Comparison of ENCODE assay signal across 14 cellular contexts in genomic region chr6:45587229-45588060, GRCh38.
A peak's percentile ranks its signal among the peaks of the same experiment; 100 is the strongest.
DNase-seq lines count a peak whose midpoint lies in the region; ATAC-seq and TF ChIP-seq lines count a peak whose summit lies in the region.
"Had no signal": no experiment of that assay in that cellular context is flagged by ENCODE, and none has a peak within 500 bp of the region (broad histone marks: within the 10 kb centered on the region; RNA-seq: fewer than 3 reads in every experiment).

No MANE protein-coding gene starts in this region.

- no peaks in the 10 kb centered on the region for H3K27me3 Mint-ChIP-seq in activated CD4-positive, alpha-beta T cell treated with anti-CD3 and anti-CD28 coated beads for 36 hours
- H3K27me3 Mint-ChIP-seq in activated CD8-positive, alpha-beta T cell treated with anti-CD3 and anti-CD28 coated beads, Interleukin-2, amount 10 ng/mL, durations not matched to agents 7 days and 5 days (ENCODE audit: low read depth), result peaks cover 1% of the 10 kb centered on the region
- no peaks in the 10 kb centered on the region for H3K27me3 Mint-ChIP-seq in osteocyte (ENCODE audit: unreplicated experiment)

- no peak overlapping the region for H3K4me3 Mint-ChIP-seq in activated CD4-positive, alpha-beta T cell treated with anti-CD3 and anti-CD28 coated beads for 36 hours
- H3K4me3 Mint-ChIP-seq in activated CD8-positive, alpha-beta T cell treated with anti-CD3 and anti-CD28 coated beads, Interleukin-2, amount 10 ng/mL, durations not matched to agents 7 days and 5 days, result no peak overlapping the region
- H3K4me3 Mint-ChIP-seq in osteocyte (ENCODE audit: unreplicated experiment), result no peak overlapping the region
- H3K4me3 Mint-ChIP-seq: CD14-positive monocyte, neural crest cell had no signal

- in situ Hi-C loops in KBM-7 (cut with MboI; ENCODE audit: low pct_unique_long_range_greater_than_20kb, low sequenced_read_pairs), result no loop called here

- no peak for TF ChIP-seq CTCF in osteocyte (IDR thresholded peaks at IDR 0.05)

- DNase-seq in activated CD4-positive, alpha-beta T cell treated with anti-CD3 and anti-CD28 coated beads for 36 hours, result peak; percentile 25
- DNase-seq in activated CD4-positive, alpha-beta T cell treated with anti-CD3 and anti-CD28 coated beads for 4 hours, result no peak
- peak; percentile 8 for DNase-seq in KBM-7
- peak; percentile 14 for DNase-seq in activated CD8-positive, alpha-beta T cell treated with anti-CD3 and anti-CD28 coated beads, Interleukin-2, amount 10 ng/mL, durations not matched to agents 7 days and 5 days
- DNase-seq in myocyte (ENCODE audit: low read depth), result peak; percentile 61
- no peak for DNase-seq in osteocyte (ENCODE audit: extremely low spot score, unreplicated experiment)
- DNase-seq in D341Med (ENCODE audit: low spot score), result no peak
- DNase-seq: lower lobe of right lung, NCI-H1048, NCI-H69 had no signal

- ATAC-seq in activated CD4-positive, alpha-beta T cell treated with anti-CD3 and anti-CD28 coated beads for 36 hours, result peak; percentile 4
- no peak for ATAC-seq in activated CD8-positive, alpha-beta T cell treated with anti-CD3 and anti-CD28 coated beads, Interleukin-2, amount 10 ng/mL, durations not matched to agents 7 days and 5 days
- no peak for ATAC-seq in HG03342 (IDR thresholded peaks at IDR 0.05; ENCODE audit: unreplicated experiment)
- ATAC-seq: A549 had no signal

- intact Hi-C loops in activated CD4-positive, alpha-beta T cell treated with anti-CD3 and anti-CD28 coated beads for 36 hours (cut with DNase I, micrococcal nuclease), result loop anchor here (1.0 to 5.0 kb wide), 3 partner anchors 28 to 125 kb away; no protein-coding TSS in a partner anchor

- CTCF ChIA-PET in activated CD4-positive, alpha-beta T cell treated with anti-CD3 and anti-CD28 coated beads for 36 hours (lab: Charles Lee), result interaction anchor here (0.8 to 1.2 kb wide), 3 partner anchors 9 to 151 kb away, joined by 3 to 4 read pairs (median 3); no protein-coding TSS in a partner anchor
- CTCF ChIA-PET in activated CD8-positive, alpha-beta T cell treated with anti-CD3 and anti-CD28 coated beads, Interleukin-2, amount 10 ng/mL, durations not matched to agents 7 days and 5 days (lab: Charles Lee), result interaction anchor here (1.1 to 1.6 kb wide), 3 partner anchors 10 to 151 kb away, joined by 3 to 5 read pairs (median 3); no protein-coding TSS in a partner anchor

- H3K36me3 Mint-ChIP-seq in activated CD4-positive, alpha-beta T cell treated with anti-CD3 and anti-CD28 coated beads for 36 hours (ENCODE audit: low read depth), result no peaks in the 10 kb centered on the region
- peaks cover 4% of the 10 kb centered on the region for H3K36me3 Mint-ChIP-seq in activated CD8-positive, alpha-beta T cell treated with anti-CD3 and anti-CD28 coated beads, Interleukin-2, amount 10 ng/mL, durations not matched to agents 7 days and 5 days (ENCODE audit: low read depth)
- peaks cover 4% of the 10 kb centered on the region for H3K36me3 Mint-ChIP-seq in osteocyte (ENCODE audit: unreplicated experiment)
- H3K36me3 Mint-ChIP-seq: CD14-positive monocyte had no signal

- H3K9me3 Mint-ChIP-seq in activated CD4-positive, alpha-beta T cell treated with anti-CD3 and anti-CD28 coated beads for 36 hours (ENCODE audit: low read depth), result no peaks in the 10 kb centered on the region
- peaks cover 3% of the 10 kb centered on the region for H3K9me3 Mint-ChIP-seq in activated CD8-positive, alpha-beta T cell treated with anti-CD3 and anti-CD28 coated beads, Interleukin-2, amount 10 ng/mL, durations not matched to agents 7 days and 5 days (ENCODE audit: insufficient read depth)
- no peaks in the 10 kb centered on the region for H3K9me3 Mint-ChIP-seq in osteocyte (ENCODE audit: unreplicated experiment)
- H3K9me3 Mint-ChIP-seq: neural crest cell had no signal

- H3K27ac Mint-ChIP-seq in activated CD4-positive, alpha-beta T cell treated with anti-CD3 and anti-CD28 coated beads for 36 hours, result peak overlapping the region; percentile 55
- H3K27ac Mint-ChIP-seq in activated CD8-positive, alpha-beta T cell treated with anti-CD3 and anti-CD28 coated beads, Interleukin-2, amount 10 ng/mL, durations not matched to agents 7 days and 5 days, result no peak overlapping the region
- H3K27ac Mint-ChIP-seq in osteocyte (ENCODE audit: unreplicated experiment), result no peak overlapping the region
- H3K27ac Mint-ChIP-seq: CD14-positive monocyte had no signal

- H3K4me1 Mint-ChIP-seq in activated CD4-positive, alpha-beta T cell treated with anti-CD3 and anti-CD28 coated beads for 36 hours, result peaks cover 80% of the 10 kb centered on the region
- H3K4me1 Mint-ChIP-seq in activated CD8-positive, alpha-beta T cell treated with anti-CD3 and anti-CD28 coated beads, Interleukin-2, amount 10 ng/mL, durations not matched to agents 7 days and 5 days (ENCODE audit: low read depth), result peaks cover 63% of the 10 kb centered on the region
- peaks cover 27% of the 10 kb centered on the region for H3K4me1 Mint-ChIP-seq in osteocyte (ENCODE audit: unreplicated experiment)

- POLR2A ChIA-PET in activated CD4-positive, alpha-beta T cell treated with anti-CD3 and anti-CD28 coated beads for 36 hours (lab: Charles Lee), result no interaction called here
- POLR2A ChIA-PET in activated CD8-positive, alpha-beta T cell treated with anti-CD3 and anti-CD28 coated beads, Interleukin-2, amount 10 ng/mL, durations not matched to agents 7 days and 5 days (lab: Charles Lee), result interaction anchor here (1.1 kb wide), 1 partner anchor 167 kb away, joined by 3 read pairs; no protein-coding TSS in a partner anchor

Comparison
In these comparisons a context has a peak if more than half of its experiments do, and no peak if none do; other contexts are left out.
1. DNase-seq: peak in activated CD4-positive, alpha-beta T cell treated with anti-CD3 and anti-CD28 coated beads for 36 hours (single experiment), KBM-7 (single experiment), activated CD8-positive, alpha-beta T cell treated with anti-CD3 and anti-CD28 coated beads, Interleukin-2, amount 10 ng/mL, durations not matched to agents 7 days and 5 days (single experiment) and myocyte (single experiment); none in activated CD4-positive, alpha-beta T cell treated with anti-CD3 and anti-CD28 coated beads for 4 hours (0 of 2), osteocyte (single experiment) and D341Med (single experiment).